Comparison of ENCODE assay signal across 14 cellular contexts in genomic region chr19:13210941-13211340, GRCh38.
"Had no signal": no experiment of that assay in that cellular context is flagged by ENCODE, and none has a peak within 500 bp of the region (broad histone marks: within the 10 kb centered on the region; RNA-seq: fewer than 3 reads in every experiment).

No MANE protein-coding gene starts in this region.

- H3K9me3 ChIP-seq: esophagus muscularis mucosa, left lung, tibial nerve, uterus had no signal

- DNase-seq: activated naive CD4-positive, alpha-beta T cell treated with anti-CD3 and anti-CD28 coated beads for 36 hours; amniotic stem cell; hippocampal formation; kidney; left lung; mammary epithelial cell; naive thymus-derived CD4-positive, alpha-beta T cell; nucleus accumbens; stimulated activated CD4-positive, alpha-beta T cell treated with anti-CD3 and anti-CD28 coated beads, Interleukin-2, amount 100 ng/mL, for 48 hours; stimulated activated naive CD4-positive, alpha-beta T cell treated with Interleukin-2 at 50 U/mL for 16 hours; uterus had no signal

- H3K36me3 Mint-ChIP-seq: naive thymus-derived CD4-positive, alpha-beta T cell had no signal

- H3K27ac Mint-ChIP-seq: activated naive CD4-positive, alpha-beta T cell treated with anti-CD3 and anti-CD28 coated beads for 36 hours had no signal

- H3K27ac ChIP-seq: esophagus muscularis mucosa, left lung, tibial nerve, uterus had no signal

- ATAC-seq: left lung; naive thymus-derived CD4-positive, alpha-beta T cell had no signal

- H3K27me3 ChIP-seq: esophagus muscularis mucosa, left lung, tibial nerve, uterus had no signal

- H3K4me3 Mint-ChIP-seq: activated naive CD4-positive, alpha-beta T cell treated with anti-CD3 and anti-CD28 coated beads for 36 hours had no signal

- H3K36me3 ChIP-seq: esophagus muscularis mucosa, left lung, tibial nerve, uterus had no signal

- FAIRE-seq: colon, kidney had no signal

- H3K27me3 Mint-ChIP-seq: naive thymus-derived CD4-positive, alpha-beta T cell had no signal

- H3K4me3 ChIP-seq: esophagus muscularis mucosa, left lung, tibial nerve, uterus had no signal

- H3K4me1 ChIP-seq: uterus had no signal

- H3K9me3 Mint-ChIP-seq: activated naive CD4-positive, alpha-beta T cell treated with anti-CD3 and anti-CD28 coated beads for 36 hours; naive thymus-derived CD4-positive, alpha-beta T cell had no signal
